Comparison of ENCODE assay signal across 2 cellular contexts in the genomic region with DNA sequence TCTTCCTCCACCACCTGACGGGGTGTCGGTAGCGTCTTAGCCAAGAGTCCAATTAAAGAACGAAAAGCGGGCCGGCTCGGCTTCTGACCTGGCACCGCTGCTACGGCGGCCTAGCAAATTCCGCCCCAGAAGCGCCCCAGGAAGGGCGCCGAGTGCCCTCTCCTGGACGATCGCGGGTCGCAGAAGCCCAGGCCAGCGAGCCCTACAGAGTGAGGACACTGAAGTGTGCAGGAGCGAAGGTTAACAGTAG.
TF ChIP-seq lines count a peak whose summit lies in the region.

No MANE protein-coding gene starts in this region.

TF ChIP-seq in WTC11, 78 proteins besides CTCF, POLR2A, EP300 and RAD21 (continued from another document):
- TF ChIP-seq HMGXB4 (CRISPR knock-in tag; IDR thresholded peaks at IDR 0.05) (peak; percentile 93; the same call in 1 of the 2 replicates), TEAD1 (CRISPR knock-in tag; IDR thresholded peaks at IDR 0.05) (no peak), CREB1 (CRISPR knock-in tag; IDR thresholded peaks at IDR 0.05) (no peak), ELF4 (CRISPR knock-in tag; IDR thresholded peaks at IDR 0.05; ENCODE audit: low read depth) (no peak), USF2 (CRISPR knock-in tag; IDR thresholded peaks at IDR 0.05) (no peak)

TF ChIP-seq in liver, 16 proteins besides CTCF, POLR2A, EP300 and RAD21 (continued from another document):
- TF ChIP-seq, protein P1, sequence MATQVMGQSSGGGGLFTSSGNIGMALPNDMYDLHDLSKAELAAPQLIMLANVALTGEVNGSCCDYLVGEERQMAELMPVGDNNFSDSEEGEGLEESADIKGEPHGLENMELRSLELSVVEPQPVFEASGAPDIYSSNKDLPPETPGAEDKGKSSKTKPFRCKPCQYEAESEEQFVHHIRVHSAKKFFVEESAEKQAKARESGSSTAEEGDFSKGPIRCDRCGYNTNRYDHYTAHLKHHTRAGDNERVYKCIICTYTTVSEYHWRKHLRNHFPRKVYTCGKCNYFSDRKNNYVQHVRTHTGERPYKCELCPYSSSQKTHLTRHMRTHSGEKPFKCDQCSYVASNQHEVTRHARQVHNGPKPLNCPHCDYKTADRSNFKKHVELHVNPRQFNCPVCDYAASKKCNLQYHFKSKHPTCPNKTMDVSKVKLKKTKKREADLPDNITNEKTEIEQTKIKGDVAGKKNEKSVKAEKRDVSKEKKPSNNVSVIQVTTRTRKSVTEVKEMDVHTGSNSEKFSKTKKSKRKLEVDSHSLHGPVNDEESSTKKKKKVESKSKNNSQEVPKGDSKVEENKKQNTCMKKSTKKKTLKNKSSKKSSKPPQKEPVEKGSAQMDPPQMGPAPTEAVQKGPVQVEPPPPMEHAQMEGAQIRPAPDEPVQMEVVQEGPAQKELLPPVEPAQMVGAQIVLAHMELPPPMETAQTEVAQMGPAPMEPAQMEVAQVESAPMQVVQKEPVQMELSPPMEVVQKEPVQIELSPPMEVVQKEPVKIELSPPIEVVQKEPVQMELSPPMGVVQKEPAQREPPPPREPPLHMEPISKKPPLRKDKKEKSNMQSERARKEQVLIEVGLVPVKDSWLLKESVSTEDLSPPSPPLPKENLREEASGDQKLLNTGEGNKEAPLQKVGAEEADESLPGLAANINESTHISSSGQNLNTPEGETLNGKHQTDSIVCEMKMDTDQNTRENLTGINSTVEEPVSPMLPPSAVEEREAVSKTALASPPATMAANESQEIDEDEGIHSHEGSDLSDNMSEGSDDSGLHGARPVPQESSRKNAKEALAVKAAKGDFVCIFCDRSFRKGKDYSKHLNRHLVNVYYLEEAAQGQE (IDR thresholded peaks at IDR 0.05): no peak
TF ChIP-seq in liver: peak in this region for 4.
